Comparison of ENCODE assay signal across 8 cellular contexts in the genomic region with DNA sequence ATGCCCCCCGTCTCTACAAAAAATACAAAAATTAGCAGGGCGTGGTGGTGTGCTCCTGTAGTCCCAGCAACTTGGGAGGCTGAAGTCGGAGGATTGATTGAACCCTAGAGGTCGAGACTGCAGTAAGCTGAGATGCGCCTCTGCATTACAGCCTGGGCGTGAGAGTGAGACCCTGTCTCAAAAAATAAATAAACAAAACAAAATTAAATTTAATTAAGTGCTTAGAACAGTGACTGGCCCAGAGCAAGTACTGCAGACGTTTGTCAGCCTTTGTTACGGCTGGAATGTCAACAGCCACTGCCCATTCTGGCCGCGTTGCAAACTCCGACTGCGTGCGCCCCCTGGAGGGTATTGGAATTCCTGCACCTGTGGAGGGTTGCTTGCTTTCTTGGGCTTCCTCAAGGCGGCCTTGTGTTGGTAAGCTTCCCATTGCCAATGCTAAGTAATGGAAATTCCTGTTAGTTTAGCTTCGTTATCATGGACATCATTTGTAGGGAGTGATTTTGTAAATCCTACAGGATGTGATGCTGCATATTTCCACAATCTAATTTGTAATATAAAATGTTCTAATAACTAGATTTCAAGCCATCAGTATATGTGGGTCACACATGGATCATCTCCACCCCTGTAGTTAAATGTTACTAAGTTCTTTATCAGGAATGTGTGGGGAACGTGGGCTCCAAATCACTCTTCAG. TPM values are rescaled to one million over a fixed set of nuclear protein-coding genes. Genes with fewer than 3 reads are reported as not detected.
DNase-seq lines count a peak whose midpoint lies in the region; ATAC-seq and TF ChIP-seq lines count a peak whose summit lies in the region.

No MANE protein-coding gene starts in this region.

- H3K4me1 Mint-ChIP-seq in glutamatergic neuron (ENCODE audit: low read depth, unreplicated experiment) (peaks cover 29% of the 10 kb centered on the region), progenitor cell of endocrine pancreas (ENCODE audit: low read depth) (peaks cover 12% of the 10 kb centered on the region)

- H3K4me3 ChIP-seq in uterus = no peak overlapping the region

- DNase-seq in NCI-H524 (lab: John Stamatoyannopoulos, UW) (peak; percentile 42 to 73), NCI-H524 treated with DMSO at 0.1 percent for 48 hours (lab: John Stamatoyannopoulos, UW) (no peak), LHCN-M2 (ENCODE audit: low read depth) (peak; percentile 66), glutamatergic neuron (peak; percentile 93), progenitor cell of endocrine pancreas (ENCODE audit: low spot score, unreplicated experiment) (peak; percentile 85), uterus (peak; percentile 51 to 53)
- DNase-seq in activated naive CD4-positive, alpha-beta T cell treated with anti-CD3 and anti-CD28 coated beads, Interleukin-2, amount 50 U/mL, for 16 hours = peak; percentile 71

- intact Hi-C loops in uterus (cut with DNase I; ENCODE audit: low total_unique reads) = no loop called here

- no peaks in the 10 kb centered on the region for H3K4me1 ChIP-seq in uterus

- H3K36me3 Mint-ChIP-seq in glutamatergic neuron (ENCODE audit: unreplicated experiment) = peaks cover 8% of the 10 kb centered on the region
- no peaks in the 10 kb centered on the region for H3K36me3 Mint-ChIP-seq in progenitor cell of endocrine pancreas (ENCODE audit: insufficient read depth)

- ATAC-seq in SK-N-SH treated with all-trans-retinoic acid at 6 μM for 48 hours = peak; percentile 98

- peaks cover 14% of the 10 kb centered on the region for H3K9me3 Mint-ChIP-seq in glutamatergic neuron (ENCODE audit: unreplicated experiment)
- no peaks in the 10 kb centered on the region for H3K9me3 Mint-ChIP-seq in progenitor cell of endocrine pancreas (ENCODE audit: low read depth)

- H3K27me3 ChIP-seq in uterus = no peaks in the 10 kb centered on the region

- no peak for TF ChIP-seq POLR2A in uterus (IDR thresholded peaks at IDR 0.05)

- H3K27ac Mint-ChIP-seq in glutamatergic neuron (ENCODE audit: unreplicated experiment) (no peak overlapping the region), progenitor cell of endocrine pancreas (no peak overlapping the region)

- H3K27ac ChIP-seq in uterus = no peak overlapping the region

- no peaks in the 10 kb centered on the region for H3K9me3 ChIP-seq in uterus

- no peaks in the 10 kb centered on the region for H3K36me3 ChIP-seq in uterus

- peaks cover 10% of the 10 kb centered on the region for H3K27me3 Mint-ChIP-seq in glutamatergic neuron (ENCODE audit: unreplicated experiment)
- peaks cover 35% of the 10 kb centered on the region for H3K27me3 Mint-ChIP-seq in progenitor cell of endocrine pancreas

- peak; percentile 92 for TF ChIP-seq CTCF in glutamatergic neuron (IDR thresholded peaks at IDR 0.05; ENCODE audit: partially characterized antibody, unreplicated experiment)
- peak; percentile 87 for TF ChIP-seq CTCF in progenitor cell of endocrine pancreas (IDR thresholded peaks at IDR 0.05; ENCODE audit: unreplicated experiment)
- peak; percentile 44 to 75 (median 56) for TF ChIP-seq CTCF in uterus (IDR thresholded peaks at IDR 0.05)

- H3K4me3 Mint-ChIP-seq in glutamatergic neuron (ENCODE audit: unreplicated experiment) (no peak overlapping the region), progenitor cell of endocrine pancreas (ENCODE audit: low read depth) (no peak overlapping the region)

TF ChIP-seq in SK-N-SH treated with all-trans-retinoic acid at 6 μM for 48 hours, 23 proteins besides CTCF, POLR2A, EP300 and RAD21:
- TF ChIP-seq POU6F1 (CRISPR knock-in tag; IDR thresholded peaks at IDR 0.05; ENCODE audit: borderline replicate concordance, low read depth) (no peak), PATZ1 (CRISPR knock-in tag; IDR thresholded peaks at IDR 0.05; ENCODE audit: borderline replicate concordance) (no peak), RARB (CRISPR knock-in tag; IDR thresholded peaks at IDR 0.05) (no peak), ZNF70 (CRISPR knock-in tag; IDR thresholded peaks at IDR 0.05) (no peak)

RNA-seq across cellular contexts. Expression of gene ATP6V1B1, which starts 15.9 kb away (rescaled TPM):
- 0.90 and 2.0 TPM in 2 replicates for total RNA-seq in LHCN-M2 (2014; rRNA removed)
- polyA plus RNA-seq in LHCN-M2 (2012) = 0.39 TPM
- not detected for total RNA-seq in glutamatergic neuron (ENCODE audit: unreplicated experiment)
- not detected in 2 replicates for total RNA-seq in progenitor cell of endocrine pancreas
- total RNA-seq in uterus = 1 to 10 TPM in 2 of 4 donors, not detected in 2; 3.4 to 3.7 TPM

RNA-seq across cellular contexts. Expression of gene VAX2, which starts 19.4 kb away (rescaled TPM):
- total RNA-seq in LHCN-M2 (2014; rRNA removed) = 5.4 and 9.8 TPM in 2 replicates
- polyA plus RNA-seq in LHCN-M2 (2012) = 4.7 TPM
- 3.6 TPM for total RNA-seq in glutamatergic neuron (ENCODE audit: unreplicated experiment)
- total RNA-seq in progenitor cell of endocrine pancreas = 0.31 TPM in 1 of 2 replicates, not detected in the other
- total RNA-seq in uterus = 1 to 10 TPM in 3 of 4 donors, under 1 TPM in 1; 0.35 to 6.8 (median 2.4) TPM

RNA-seq across cellular contexts. Expression of gene ANKRD53, which starts 58.6 kb away (rescaled TPM):
- total RNA-seq in LHCN-M2 (2014; rRNA removed) = 0.11 and 0.83 TPM in 2 replicates
- 0.67 TPM for polyA plus RNA-seq in LHCN-M2 (2012)
- total RNA-seq in glutamatergic neuron (ENCODE audit: unreplicated experiment) = 11.7 TPM
- 3.7 and 5.4 TPM in 2 replicates for total RNA-seq in progenitor cell of endocrine pancreas
- total RNA-seq in uterus = 1 to 10 TPM in 2 of 4 donors, not detected in 2; 1.8 to 3.7 TPM
